18 cellular contexts compared by ENCODE assay signal in genomic region chr2:54528311-54528945, GRCh38.
DNase-seq lines count a peak whose midpoint lies in the region; ATAC-seq and TF ChIP-seq lines count a peak whose summit lies in the region.
"Had no signal": no experiment of that assay in that cellular context is flagged by ENCODE, and none has a peak within 500 bp of the region (broad histone marks: within the 10 kb centered on the region; RNA-seq: fewer than 3 reads in every experiment).

No MANE protein-coding gene starts in this region.

- DNase-seq in cardiac muscle cell (ENCODE audit: low read depth in 1 of 2, low spot score in 1 of 2): no peak
- DNase-seq in left cardiac atrium: no peak
- DNase-seq in NCI-H82 treated with DMSO at 0.1 percent for 48 hours (lab: John Stamatoyannopoulos, UW; ENCODE audit: unreplicated experiment): peak; percentile 10
- peak; percentile 51 for DNase-seq in fibroblast of peridontal ligament (ENCODE audit: extremely low read depth)
- no peak for DNase-seq in thoracic aorta (ENCODE audit: low spot score)
- no peak for DNase-seq in activated T-helper 2 cell treated with anti-CD3 and anti-CD28 coated beads, Interferon-gamma antibody, Interleukin-2, Interleukin-4, amounts not matched to agents 10 μg/mL and 5 μg/mL and 100 μg/mL, durations not matched to agents 14 hours and 24 hours and 36 hours (ENCODE audit: low spot score)
- DNase-seq in UCSD-AML1 (lab: John Stamatoyannopoulos, UW; ENCODE audit: unreplicated experiment): no peak
- DNase-seq: activated CD4-positive, CD25-positive, alpha-beta regulatory T cell treated with anti-CD3 and anti-CD28 coated beads, Interleukin-2, amount 50 U/mL, for 72 hours; activated naive CD4-positive, alpha-beta T cell; body of pancreas; CD8-positive, alpha-beta memory T cell; esophagus squamous epithelium; NCI-H1436 treated with DMSO at 0.1 percent for 48 hours; SHP77 treated with DMSO at 0.1 percent for 48 hours; small intestine had no signal

- no peak overlapping the region for H3K27ac Mint-ChIP-seq in activated T-helper 2 cell treated with anti-CD3 and anti-CD28 coated beads, Interferon-gamma antibody, Interleukin-2, Interleukin-4, amounts not matched to agents 10 μg/mL and 5 μg/mL and 100 μg/mL, durations not matched to agents 14 hours and 24 hours and 36 hours
- H3K27ac Mint-ChIP-seq: CD8-positive, alpha-beta memory T cell; T-helper 2 cell treated with Interferon-gamma antibody and Interleukin-4, amounts not matched to agents 5 μg/mL and 100 μg/mL, for 36 hours had no signal

- H3K9me3 Mint-ChIP-seq in activated T-helper 2 cell treated with anti-CD3 and anti-CD28 coated beads, Interferon-gamma antibody, Interleukin-2, Interleukin-4, amounts not matched to agents 10 μg/mL and 5 μg/mL and 100 μg/mL, durations not matched to agents 14 hours and 24 hours and 36 hours: no peaks in the 10 kb centered on the region
- H3K9me3 Mint-ChIP-seq: CD8-positive, alpha-beta memory T cell; T-helper 2 cell treated with Interferon-gamma antibody and Interleukin-4, amounts not matched to agents 5 μg/mL and 100 μg/mL, for 36 hours had no signal

- TF ChIP-seq CTCF in cardiac muscle cell (IDR thresholded peaks at IDR 0.05; ENCODE audit: low read depth, low read length): no peak
- no peak for TF ChIP-seq CTCF in thoracic aorta (IDR thresholded peaks at IDR 0.05)

- no peaks in the 10 kb centered on the region for H3K9me3 ChIP-seq in cardiac muscle cell (ENCODE audit: low read depth)
- H3K9me3 ChIP-seq in thoracic aorta: no peaks in the 10 kb centered on the region
- H3K9me3 ChIP-seq: body of pancreas, esophagus squamous epithelium, tibial nerve had no signal

- H3K27me3 Mint-ChIP-seq in activated T-helper 2 cell treated with anti-CD3 and anti-CD28 coated beads, Interferon-gamma antibody, Interleukin-2, Interleukin-4, amounts not matched to agents 10 μg/mL and 5 μg/mL and 100 μg/mL, durations not matched to agents 14 hours and 24 hours and 36 hours (ENCODE audit: low read depth): no peaks in the 10 kb centered on the region

- H3K27me3 ChIP-seq in cardiac muscle cell (no peaks in the 10 kb centered on the region), thoracic aorta (replicated peaks; ENCODE audit: insufficient read depth) (no peaks in the 10 kb centered on the region)
- H3K27me3 ChIP-seq: body of pancreas, esophagus squamous epithelium, tibial nerve had no signal

- no peak overlapping the region for H3K4me3 Mint-ChIP-seq in activated T-helper 2 cell treated with anti-CD3 and anti-CD28 coated beads, Interferon-gamma antibody, Interleukin-2, Interleukin-4, amounts not matched to agents 10 μg/mL and 5 μg/mL and 100 μg/mL, durations not matched to agents 14 hours and 24 hours and 36 hours (ENCODE audit: low read depth)
- H3K4me3 Mint-ChIP-seq: CD8-positive, alpha-beta memory T cell; T-helper 2 cell treated with Interferon-gamma antibody and Interleukin-4, amounts not matched to agents 5 μg/mL and 100 μg/mL, for 36 hours had no signal

- H3K4me1 ChIP-seq in cardiac muscle cell (ENCODE audit: low read depth): peaks cover 19% of the 10 kb centered on the region
- peaks cover 15 to 56% of the 10 kb centered on the region in 2 donors for H3K4me1 ChIP-seq in thoracic aorta (ENCODE audit: control insufficient read depth in 1 of 2, low read depth in 2 of 2)

- H3K4me3 ChIP-seq in cardiac muscle cell: no peak overlapping the region
- H3K4me3 ChIP-seq in thoracic aorta: no peak overlapping the region
- H3K4me3 ChIP-seq: body of pancreas, esophagus squamous epithelium, tibial nerve had no signal

- peaks cover 51% of the 10 kb centered on the region for H3K4me1 Mint-ChIP-seq in activated T-helper 2 cell treated with anti-CD3 and anti-CD28 coated beads, Interferon-gamma antibody, Interleukin-2, Interleukin-4, amounts not matched to agents 10 μg/mL and 5 μg/mL and 100 μg/mL, durations not matched to agents 14 hours and 24 hours and 36 hours (ENCODE audit: low read depth)

- peak overlapping the region; percentile 27 for H3K27ac ChIP-seq in cardiac muscle cell
- H3K27ac ChIP-seq in thoracic aorta: peak overlapping the region; percentile 11 to 30
- H3K27ac ChIP-seq: body of pancreas, esophagus squamous epithelium had no signal

- intact Hi-C loops in left cardiac atrium (cut with DNase I): loop anchor here in 1 of 2 donors (10.0 kb wide), 3 partner anchors 86 to 324 kb away; no protein-coding TSS in a partner anchor
- intact Hi-C loops in activated T-helper 2 cell treated with anti-CD3 and anti-CD28 coated beads, Interferon-gamma antibody, Interleukin-2, Interleukin-4, amounts not matched to agents 10 μg/mL and 5 μg/mL and 100 μg/mL, durations not matched to agents 14 hours and 24 hours and 36 hours (cut with micrococcal nuclease): no loop called here

- no peaks in the 10 kb centered on the region for H3K36me3 Mint-ChIP-seq in activated T-helper 2 cell treated with anti-CD3 and anti-CD28 coated beads, Interferon-gamma antibody, Interleukin-2, Interleukin-4, amounts not matched to agents 10 μg/mL and 5 μg/mL and 100 μg/mL, durations not matched to agents 14 hours and 24 hours and 36 hours (ENCODE audit: low read depth)
- H3K36me3 Mint-ChIP-seq: CD8-positive, alpha-beta memory T cell had no signal

- H3K36me3 ChIP-seq in cardiac muscle cell (peaks cover 17% of the 10 kb centered on the region), thoracic aorta (no peaks in the 10 kb centered on the region)

- no peak for ATAC-seq in left cardiac atrium
- ATAC-seq in thoracic aorta (ENCODE audit: insufficient number of reproducible peaks, low FRiP score, low read depth): no peak
- ATAC-seq in GM18909 (IDR thresholded peaks at IDR 0.05; ENCODE audit: poor library complexity, unreplicated experiment): no peak
- ATAC-seq: body of pancreas had no signal

Comparison
In these comparisons a context has a peak if more than half of its experiments do, and no peak if none do; other contexts are left out.
1. DNase-seq: peak in NCI-H82 treated with DMSO at 0.1 percent for 48 hours (single experiment) and fibroblast of peridontal ligament (single experiment); none in cardiac muscle cell (0 of 2), left cardiac atrium (single experiment), thoracic aorta (single experiment), activated T-helper 2 cell treated with anti-CD3 and anti-CD28 coated beads, Interferon-gamma antibody, Interleukin-2, Interleukin-4, amounts not matched to agents 10 μg/mL and 5 μg/mL and 100 μg/mL, durations not matched to agents 14 hours and 24 hours and 36 hours (single experiment) and UCSD-AML1 (single experiment).